Comparison of ENCODE assay signal across 15 cellular contexts in the genomic region with DNA sequence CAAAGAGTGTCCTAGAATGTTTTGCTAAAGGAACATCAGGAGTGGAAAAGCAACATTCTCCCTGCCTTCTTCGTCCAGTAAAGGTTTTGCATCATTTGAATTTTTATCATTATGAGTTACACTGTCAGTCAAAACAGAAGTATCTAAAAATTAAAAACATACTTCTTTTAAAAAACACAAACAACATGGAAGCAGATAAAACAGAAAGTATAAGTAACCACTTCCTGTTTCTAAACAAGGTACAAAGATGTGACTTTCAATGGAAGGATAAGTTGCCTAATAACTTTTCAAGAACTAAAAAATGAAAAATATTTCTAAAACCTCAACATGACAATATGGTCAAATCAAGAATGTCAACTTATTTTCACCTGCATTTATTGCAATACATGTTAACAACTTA.
DNase-seq lines count a peak whose midpoint lies in the region; ATAC-seq and TF ChIP-seq lines count a peak whose summit lies in the region.
"Had no signal": no experiment of that assay in that cellular context is flagged by ENCODE, and none has a peak within 500 bp of the region (broad histone marks: within the 10 kb centered on the region; RNA-seq: fewer than 3 reads in every experiment).

No MANE protein-coding gene starts in this region.

- H3K27ac ChIP-seq in KOPT-K1 (ENCODE audit: low read depth, low read length, poor library complexity, severe bottlenecking) (peak overlapping the region; percentile 28), adrenal gland (no peak overlapping the region)
- H3K27ac ChIP-seq: A549, RWPE1, suprapubic skin had no signal

- H3K4me3 ChIP-seq in adrenal gland, result no peak overlapping the region
- H3K4me3 ChIP-seq: A549, suprapubic skin had no signal

- no peaks in the 10 kb centered on the region for H3K4me1 ChIP-seq in adrenal gland (replicated peaks in 1 of 2)
- H3K4me1 ChIP-seq: A549 had no signal

- peak overlapping the region; percentile 36 for H3K4me3 Mint-ChIP-seq in natural killer cell

- DNase-seq in SIG-M5 treated with dmso at 0.1 percent for 504 hours (lab: John Stamatoyannopoulos, UW; ENCODE audit: unreplicated experiment), result peak; percentile 16
- DNase-seq in SIG-M5 (lab: John Stamatoyannopoulos, UW), result no peak
- DNase-seq in GM20000 (ENCODE audit: low spot score), result peak; percentile 7
- DNase-seq in natural killer cell, result no peak
- no peak for DNase-seq in NCI-H1694 treated with DMSO at 0.1 percent for 48 hours (lab: John Stamatoyannopoulos, UW)
- DNase-seq in adrenal gland, result no peak
- DNase-seq: HCEC 1CT; naive thymus-derived CD4-positive, alpha-beta T cell; NCI-H2227 treated with DMSO at 0.1 percent for 48 hours had no signal

- TF ChIP-seq POLR2A in adrenal gland (IDR thresholded peaks at IDR 0.05), result no peak

- no peaks in the 10 kb centered on the region for H3K27me3 Mint-ChIP-seq in natural killer cell (ENCODE audit: low read depth in 2 of 2)
- H3K27me3 Mint-ChIP-seq: naive thymus-derived CD4-positive, alpha-beta T cell had no signal

- H3K36me3 Mint-ChIP-seq in natural killer cell, result no peaks in the 10 kb centered on the region

- H3K27me3 ChIP-seq in adrenal gland, result no peaks in the 10 kb centered on the region
- H3K27me3 ChIP-seq: suprapubic skin had no signal

- TF ChIP-seq CTCF in GM20000 (IDR thresholded peaks at IDR 0.05; ENCODE audit: extremely low read depth, missing control alignments), result no peak
- no peak for TF ChIP-seq CTCF in natural killer cell (IDR thresholded peaks at IDR 0.05)
- no peak for TF ChIP-seq CTCF in adrenal gland (IDR thresholded peaks at IDR 0.05)

- H3K4me1 Mint-ChIP-seq in natural killer cell, result peaks cover 50% of the 10 kb centered on the region in 2 donors

- H3K9me3 ChIP-seq in KOPT-K1 (ENCODE audit: insufficient read depth, low read length, poor library complexity, severe bottlenecking), result no peaks in the 10 kb centered on the region
- no peaks in the 10 kb centered on the region for H3K9me3 ChIP-seq in adrenal gland (replicated peaks in 1 of 3)
- H3K9me3 ChIP-seq: A549, suprapubic skin had no signal

- H3K27ac Mint-ChIP-seq in natural killer cell, result no peak overlapping the region

- ATAC-seq in natural killer cell (peak in 1 of 3 donors; percentile 56), HG02642 (IDR thresholded peaks at IDR 0.05; ENCODE audit: poor library complexity, unreplicated experiment) (no peak)
- ATAC-seq: A549; naive thymus-derived CD4-positive, alpha-beta T cell; sciatic nerve had no signal

- 86 to 93% (median 90%) methylated on average over 1 of the region's 1 CpG for WGBS in adrenal gland, 4 donors

- H3K9me3 Mint-ChIP-seq in natural killer cell, result no peaks in the 10 kb centered on the region

- H3K36me3 ChIP-seq in KOPT-K1 (ENCODE audit: insufficient read depth, low read length) (0 out of 2 replicates have a peak, but pooled peaks cover 3% of the 10 kb centered on the region), adrenal gland (replicated peaks in 1 of 2) (no peaks in the 10 kb centered on the region)
- H3K36me3 ChIP-seq: suprapubic skin had no signal

- intact Hi-C loops in natural killer cell (cut with micrococcal nuclease), result no loop called here
- intact Hi-C loops in adrenal gland (cut with DNase I), result no loop called here

Comparison
In these comparisons a context has a peak if more than half of its experiments do, and no peak if none do; other contexts are left out.
1. DNase-seq: peak in SIG-M5 treated with dmso at 0.1 percent for 504 hours (single experiment) and GM20000 (single experiment); none in SIG-M5 (single experiment), natural killer cell (single experiment), NCI-H1694 treated with DMSO at 0.1 percent for 48 hours (single experiment) and adrenal gland (0 of 7).